Comparison of ENCODE assay signal across 23 cellular contexts in the genomic region with DNA sequence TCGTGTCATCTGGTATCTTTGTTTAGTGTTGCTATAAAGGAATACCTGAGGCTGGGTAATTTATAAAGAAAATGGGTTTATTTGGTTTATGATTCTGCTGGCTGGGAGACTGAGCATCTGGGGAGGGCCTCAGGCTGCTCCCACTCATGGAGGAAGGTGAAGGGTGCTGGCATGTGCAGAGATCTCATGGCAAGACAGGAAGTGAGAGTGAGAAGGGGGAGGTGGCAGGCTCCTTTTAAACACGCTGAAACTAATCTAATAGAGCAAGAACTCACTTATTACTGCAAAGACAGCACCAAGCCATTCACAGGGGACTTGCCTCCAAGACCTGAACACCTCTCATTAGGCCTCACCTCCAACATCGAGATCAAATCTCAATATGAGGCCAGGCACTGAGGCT. TPM values are rescaled to one million over a fixed set of nuclear protein-coding genes. Genes with fewer than 3 reads are reported as not detected.
DNase-seq lines count a peak whose midpoint lies in the region; FAIRE-seq and TF ChIP-seq lines count a peak whose summit lies in the region.
"Had no signal": no experiment of that assay in that cellular context is flagged by ENCODE, and none has a peak within 500 bp of the region (broad histone marks: within the 10 kb centered on the region; RNA-seq: fewer than 3 reads in every experiment).

No MANE protein-coding gene starts in this region.

- H3K4me1 Mint-ChIP-seq in activated T-helper 1 cell treated with anti-CD3 and anti-CD28 coated beads, Interleukin-12 subunit alpha, Interleukin-12 subunit beta, Interleukin-2, Interleukin-4 antibody, amounts not matched to agents 30 ng/mL and 10 ng/mL and 1 ng/mL, durations not matched to agents 14 hours and 24 hours and 36 hours (ENCODE audit: low read depth): no peaks in the 10 kb centered on the region
- peaks cover 5% of the 10 kb centered on the region for H3K4me1 Mint-ChIP-seq in MCF 10A (ENCODE audit: insufficient read depth, unreplicated experiment)
- H3K4me1 Mint-ChIP-seq: T-cell had no signal

- no peak overlapping the region for H3K27ac ChIP-seq in BLaER1 treated with 17β-estradiol and CSF1 and Interleukin-3, amounts not matched to agents 10 nM and 100 nM
- H3K27ac ChIP-seq: SK-N-MC had no signal

- no peak overlapping the region for H3K4me3 Mint-ChIP-seq in activated T-helper 1 cell treated with anti-CD3 and anti-CD28 coated beads, Interleukin-12 subunit alpha, Interleukin-12 subunit beta, Interleukin-2, Interleukin-4 antibody, amounts not matched to agents 30 ng/mL and 10 ng/mL and 1 ng/mL, durations not matched to agents 14 hours and 24 hours and 36 hours
- H3K4me3 Mint-ChIP-seq in MCF 10A (ENCODE audit: unreplicated experiment): no peak overlapping the region
- H3K4me3 Mint-ChIP-seq: T-cell had no signal

- peaks cover 5% of the 10 kb centered on the region for H3K27me3 Mint-ChIP-seq in activated T-helper 1 cell treated with anti-CD3 and anti-CD28 coated beads, Interleukin-12 subunit alpha, Interleukin-12 subunit beta, Interleukin-2, Interleukin-4 antibody, amounts not matched to agents 30 ng/mL and 10 ng/mL and 1 ng/mL, durations not matched to agents 14 hours and 24 hours and 36 hours (ENCODE audit: insufficient read depth)
- H3K27me3 Mint-ChIP-seq in MCF 10A (ENCODE audit: insufficient read depth, unreplicated experiment): no peaks in the 10 kb centered on the region

- BruUV-seq in MCF 10A (replicated peaks; lab: Mats Ljungman, UMichigan): no TSS peak

- DNase-seq in GM18507 (ENCODE audit: extremely low spot score, insufficient read length, low read depth): no peak
- DNase-seq in NOMO-1 (lab: John Stamatoyannopoulos, UW; ENCODE audit: unreplicated experiment in 2 of 2): peak; percentile 8 to 53
- no peak for DNase-seq in activated T-helper 1 cell treated with anti-CD3 and anti-CD28 coated beads, Interleukin-12 subunit alpha, Interleukin-12 subunit beta, Interleukin-2, Interleukin-4 antibody, amounts not matched to agents 30 ng/mL and 10 ng/mL and 1 ng/mL, durations not matched to agents 14 hours and 24 hours and 36 hours (ENCODE audit: low spot score)
- DNase-seq in NCI-H1417 (lab: John Stamatoyannopoulos, UW): no peak
- no peak for DNase-seq in DMS79 treated with DMSO at 0.1 percent for 48 hours (lab: John Stamatoyannopoulos, UW)
- no peak for DNase-seq in H4 (ENCODE audit: low spot score)
- DNase-seq in MCF 10A (ENCODE audit: unreplicated experiment): no peak
- DNase-seq: 8988T, C1 segment of cervical spinal cord, Kasumi-1, NCI-H1092 treated with DMSO at 0.1 percent for 48 hours, NCI-H1930, NCI-H2171, NCI-H510A, NCI-H82, T-cell, T1000 had no signal

- no peak overlapping the region for H3K4me3 ChIP-seq in BLaER1 treated with 17β-estradiol and CSF1 and Interleukin-3, amounts not matched to agents 10 nM and 100 nM
- H3K4me3 ChIP-seq: SK-N-MC had no signal

- peaks cover 0 to 4% (median 0%) of the 10 kb centered on the region in 11 experiments; a peak in 1 of 22 replicates for H3K9me3 ChIP-seq in BLaER1 treated with 17β-estradiol and CSF1 and Interleukin-3, amounts not matched to agents 10 nM and 100 nM (replicated peaks in 1 of 11)

- H3K9ac ChIP-seq in BLaER1 treated with 17β-estradiol and CSF1 and Interleukin-3, amounts not matched to agents 10 nM and 100 nM: no peak overlapping the region

- FAIRE-seq in GM18507 (lab: Jason Lieb, UNC): peak; percentile 5
- FAIRE-seq: D721Med, H54 had no signal

- H3K36me3 ChIP-seq in BLaER1 treated with 17β-estradiol and CSF1 and Interleukin-3, amounts not matched to agents 10 nM and 100 nM: no peaks in the 10 kb centered on the region

- TF ChIP-seq CTCF in MCF 10A (IDR thresholded peaks at IDR 0.05; ENCODE audit: unreplicated experiment): no peak

- no peaks in the 10 kb centered on the region for H3K27me3 ChIP-seq in BLaER1 treated with 17β-estradiol and CSF1 and Interleukin-3, amounts not matched to agents 10 nM and 100 nM

- POLR2A ChIA-PET in MCF 10A (lab: Yijun Ruan, JAX): interaction anchor here (1.2 kb wide), 1 partner anchor 16 kb away, joined by 3 read pairs; no protein-coding TSS in a partner anchor

- no peaks in the 10 kb centered on the region for H4K20me1 ChIP-seq in BLaER1 treated with 17β-estradiol and CSF1 and Interleukin-3, amounts not matched to agents 10 nM and 100 nM

- peak overlapping the region; percentile 19 for H3K27ac Mint-ChIP-seq in activated T-helper 1 cell treated with anti-CD3 and anti-CD28 coated beads, Interleukin-12 subunit alpha, Interleukin-12 subunit beta, Interleukin-2, Interleukin-4 antibody, amounts not matched to agents 30 ng/mL and 10 ng/mL and 1 ng/mL, durations not matched to agents 14 hours and 24 hours and 36 hours
- H3K27ac Mint-ChIP-seq in MCF 10A (ENCODE audit: low read depth, unreplicated experiment): no peak overlapping the region
- H3K27ac Mint-ChIP-seq: T-cell had no signal

- H3K4me1 ChIP-seq in BLaER1 treated with 17β-estradiol and CSF1 and Interleukin-3, amounts not matched to agents 10 nM and 100 nM: peaks cover 0 to 19% (median 9%) of the 10 kb centered on the region in 10 experiments; a peak in 11 of 20 replicates

- H3K4me2 ChIP-seq in BLaER1 treated with 17β-estradiol and CSF1 and Interleukin-3, amounts not matched to agents 10 nM and 100 nM: peak overlapping the region in 6 of 11 experiments; percentile 2 to 51 (median 34); a peak in 10 of 22 replicates

- no peaks in the 10 kb centered on the region for H3K36me3 Mint-ChIP-seq in activated T-helper 1 cell treated with anti-CD3 and anti-CD28 coated beads, Interleukin-12 subunit alpha, Interleukin-12 subunit beta, Interleukin-2, Interleukin-4 antibody, amounts not matched to agents 30 ng/mL and 10 ng/mL and 1 ng/mL, durations not matched to agents 14 hours and 24 hours and 36 hours (ENCODE audit: low read depth)
- peaks cover 5% of the 10 kb centered on the region for H3K36me3 Mint-ChIP-seq in MCF 10A (ENCODE audit: insufficient read depth, unreplicated experiment)
- H3K36me3 Mint-ChIP-seq: T-cell had no signal

- H3K9me3 Mint-ChIP-seq in activated T-helper 1 cell treated with anti-CD3 and anti-CD28 coated beads, Interleukin-12 subunit alpha, Interleukin-12 subunit beta, Interleukin-2, Interleukin-4 antibody, amounts not matched to agents 30 ng/mL and 10 ng/mL and 1 ng/mL, durations not matched to agents 14 hours and 24 hours and 36 hours: no peaks in the 10 kb centered on the region
- no peaks in the 10 kb centered on the region for H3K9me3 Mint-ChIP-seq in MCF 10A (ENCODE audit: unreplicated experiment)
- H3K9me3 Mint-ChIP-seq: T-cell had no signal

- CTCF ChIA-PET in MCF 10A (lab: Yijun Ruan, JAX): interaction anchor here (0.6 kb wide), 1 partner anchor 98 kb away, joined by 3 read pairs; no protein-coding TSS in a partner anchor

- intact Hi-C loops in activated T-helper 1 cell treated with anti-CD3 and anti-CD28 coated beads, Interleukin-12 subunit alpha, Interleukin-12 subunit beta, Interleukin-2, Interleukin-4 antibody, amounts not matched to agents 30 ng/mL and 10 ng/mL and 1 ng/mL, durations not matched to agents 14 hours and 24 hours and 36 hours (cut with micrococcal nuclease): no loop called here
- intact Hi-C loops in MCF 10A (cut with micrococcal nuclease): no loop called here

RNA-seq across cellular contexts. Expression of a gene that starts 11.3 kb away (rescaled TPM):
- not detected in 2 replicates for total RNA-seq in activated T-helper 1 cell treated with anti-CD3 and anti-CD28 coated beads, Interleukin-12 subunit alpha, Interleukin-12 subunit beta, Interleukin-2, Interleukin-4 antibody, amounts not matched to agents 30 ng/mL and 10 ng/mL and 1 ng/mL, durations not matched to agents 14 hours and 24 hours and 36 hours
- total RNA-seq in H4 (2014; rRNA removed; shearing (Covaris generic)): not detected in 2 replicates
- not detected in 2 replicates for total RNA-seq in MCF 10A (2022)
- total RNA-seq: Daoy, Right ventricle myocardium inferior, T-cell had no signal

RNA-seq across cellular contexts. Expression of a gene that starts 49.8 kb away (rescaled TPM):
- total RNA-seq in activated T-helper 1 cell treated with anti-CD3 and anti-CD28 coated beads, Interleukin-12 subunit alpha, Interleukin-12 subunit beta, Interleukin-2, Interleukin-4 antibody, amounts not matched to agents 30 ng/mL and 10 ng/mL and 1 ng/mL, durations not matched to agents 14 hours and 24 hours and 36 hours: not detected in 2 replicates
- total RNA-seq in H4 (2014; rRNA removed; shearing (Covaris generic)): not detected in 2 replicates
- not detected in 2 replicates for total RNA-seq in MCF 10A (2022)
- total RNA-seq: Daoy, T-cell had no signal

Comparison
In these comparisons a context has a peak if more than half of its experiments do, and no peak if none do; other contexts are left out.
1. DNase-seq: peak in NOMO-1 (2 of 2); none in GM18507 (single experiment), activated T-helper 1 cell treated with anti-CD3 and anti-CD28 coated beads, Interleukin-12 subunit alpha, Interleukin-12 subunit beta, Interleukin-2, Interleukin-4 antibody, amounts not matched to agents 30 ng/mL and 10 ng/mL and 1 ng/mL, durations not matched to agents 14 hours and 24 hours and 36 hours (single experiment), NCI-H1417 (0 of 3), DMS79 treated with DMSO at 0.1 percent for 48 hours (single experiment), H4 (single experiment) and MCF 10A (single experiment).